ENCODE assay signal across 19 cellular contexts in genomic region chr13:97440598-97440997, GRCh38. TPM values are rescaled to one million over a fixed set of nuclear protein-coding genes. Genes with fewer than 3 reads are reported as not detected.
DNase-seq lines count a peak whose midpoint lies in the region; ATAC-seq, FAIRE-seq and TF ChIP-seq lines count a peak whose summit lies in the region.
"Had no signal": no experiment of that assay in that cellular context is flagged by ENCODE, and none has a peak within 500 bp of the region (broad histone marks: within the 10 kb centered on the region; RNA-seq: fewer than 3 reads in every experiment).

No MANE protein-coding gene starts in this region.

- no peak overlapping the region for H3K18ac ChIP-seq in H9 (ENCODE audit: insufficient read length, low read depth, low read length)

- no peak for TF ChIP-seq CTCF in HepG2 (CRISPR knock-in tag; IDR thresholded peaks at IDR 0.05)
- no peak for TF ChIP-seq CTCF in right lobe of liver (IDR thresholded peaks at IDR 0.05)
- TF ChIP-seq CTCF in astrocyte (IDR thresholded peaks at IDR 0.05; ENCODE audit: insufficient read depth, low read depth, low read length) = no peak
- no peak for TF ChIP-seq CTCF in fibroblast of the aortic adventitia (IDR thresholded peaks at IDR 0.05; ENCODE audit: insufficient read depth, low read length)
- TF ChIP-seq CTCF in H9 (conservative IDR thresholded peaks at IDR 0.05) = no peak

- H2BK5ac ChIP-seq in H9 (ENCODE audit: insufficient read length, low read length) = no peak overlapping the region

- TF ChIP-seq POLR2A in HepG2 (IDR thresholded peaks at IDR 0.05; ENCODE audit: insufficient read depth in 1 of 2, low read depth in 2 of 2, low read length in 2 of 2) = no peak
- no peak for TF ChIP-seq POLR2A in right lobe of liver (IDR thresholded peaks at IDR 0.05)

- no peak overlapping the region for H2BK15ac ChIP-seq in H9 (ENCODE audit: low read depth, low read length)

- 76% methylated on average over 1 of the region's 1 CpG for WGBS in HepG2 (ENCODE audit: low lambda C conversion rate)
- 83% methylated on average over 1 of the region's 1 CpG for WGBS in right lobe of liver (ENCODE audit: insufficient coverage, low coverage, low lambda C conversion rate, missing lambda C conversion rate)
- WGBS in H9 (ENCODE audit: extremely low coverage, insufficient read length, low lambda C conversion rate) = no CpG with 5 or more reads among the region's 1 CpG

- no peak overlapping the region for H4K5ac ChIP-seq in H9 (ENCODE audit: insufficient read length, low read depth, low read length)

- no peak for DNase-seq in HepG2 (ENCODE audit: low spot score)
- no peak for DNase-seq in right lobe of liver
- peak; percentile 29 for DNase-seq in astrocyte (ENCODE audit: low read depth)
- DNase-seq in fibroblast of the aortic adventitia (ENCODE audit: low read depth) = peak; percentile 28
- DNase-seq in H9 = no peak
- DNase-seq in germinal center (ENCODE audit: low spot score) = no peak
- no peak for DNase-seq in left ventricle myocardium superior
- DNase-seq: COR-L47, EL, MG63, NCI-H1092, NCI-H146, NCI-H2081, NCI-H510A treated with DMSO at 0.1 percent for 48 hours, NCI-H82, PC-3 had no signal

- no peak overlapping the region for H3K14ac ChIP-seq in H9 (ENCODE audit: insufficient read depth, low read length)

- H3K79me1 ChIP-seq in H9 (ENCODE audit: insufficient read depth, low read depth, low read length, poor library complexity, severe bottlenecking) = no peaks in the 10 kb centered on the region

- no peak overlapping the region for H4K8ac ChIP-seq in H9 (replicated peaks; ENCODE audit: insufficient read length, low read depth, low read length)

- H3K4me1 Mint-ChIP-seq in astrocyte (ENCODE audit: low read depth, unreplicated experiment) (peaks cover 6% of the 10 kb centered on the region), H9 (peaks cover 13% of the 10 kb centered on the region in 2 experiments)

- no peak overlapping the region for H2AK5ac ChIP-seq in H9 (ENCODE audit: insufficient read length, low read length)

- H2AFZ ChIP-seq in HepG2 (ENCODE audit: low read length) (no peak overlapping the region), astrocyte (ENCODE audit: low read depth, low read length) (no peak overlapping the region), H9 (ENCODE audit: low read length) (no peak overlapping the region)

- H3K9me3 Mint-ChIP-seq in astrocyte (ENCODE audit: unreplicated experiment) (no peaks in the 10 kb centered on the region), H9 (no peaks in the 10 kb centered on the region)
- H3K9me3 Mint-ChIP-seq: CD14-positive monocyte had no signal

- no peak for TF ChIP-seq RAD21 in HepG2 (CRISPR knock-in tag; IDR thresholded peaks at IDR 0.05)

- H3K27ac ChIP-seq in HepG2 (ENCODE audit: extremely low read length, insufficient read depth, low read length) = no peak overlapping the region
- no peak overlapping the region for H3K27ac ChIP-seq in right lobe of liver
- H3K27ac ChIP-seq in astrocyte (ENCODE audit: low read depth, low read length) = no peak overlapping the region
- no peak overlapping the region for H3K27ac ChIP-seq in H9 (ENCODE audit: insufficient read length, low read depth, low read length)
- H3K27ac ChIP-seq: KMS-11 had no signal

- H2BK20ac ChIP-seq in H9 (ENCODE audit: low read depth, low read length, poor library complexity, severe bottlenecking) = no peak overlapping the region

- H3K9me3 ChIP-seq in HepG2 (ENCODE audit: low read length) (no peaks in the 10 kb centered on the region), right lobe of liver (no peaks in the 10 kb centered on the region), astrocyte (ENCODE audit: insufficient read depth, low read depth, low read length) (no peaks in the 10 kb centered on the region), H9 (ENCODE audit: control insufficient read depth, low read depth, low read length) (no peaks in the 10 kb centered on the region)
- H3K9me3 ChIP-seq: MG63 had no signal

- no peaks in the 10 kb centered on the region for H3K27me3 ChIP-seq in HepG2 (ENCODE audit: control insufficient read depth in 1 of 2, insufficient read depth in 2 of 2, low read length in 2 of 2)
- no peaks in the 10 kb centered on the region for H3K27me3 ChIP-seq in right lobe of liver
- no peaks in the 10 kb centered on the region for H3K27me3 ChIP-seq in astrocyte (ENCODE audit: insufficient read depth, low read length)
- no peaks in the 10 kb centered on the region for H3K27me3 ChIP-seq in H9 (ENCODE audit: insufficient read depth, low read length)
- H3K27me3 ChIP-seq: MG63 had no signal

- H3K4ac ChIP-seq in H9 (ENCODE audit: low read depth, low read length) = no peak overlapping the region

- POLR2A ChIA-PET in HepG2 (lab: Yijun Ruan, JAX) = no interaction called here

- H3K4me3 Mint-ChIP-seq in astrocyte (ENCODE audit: unreplicated experiment) (no peak overlapping the region), H9 (no peak overlapping the region)
- H3K4me3 Mint-ChIP-seq: CD14-positive monocyte had no signal

- FAIRE-seq in HepG2 (lab: Jason Lieb, UNC) = no peak
- no peak for FAIRE-seq in astrocyte (lab: Jason Lieb, UNC)

- H3K36me3 ChIP-seq in HepG2 (replicated peaks in 1 of 2; ENCODE audit: control insufficient read depth in 1 of 2, insufficient read depth in 2 of 2, low read length in 2 of 2) (peaks cover 0 to 5% of the 10 kb centered on the region in 2 experiments; a peak in 2 of 5 replicates), right lobe of liver (no peaks in the 10 kb centered on the region), astrocyte (ENCODE audit: insufficient read depth, low read length) (no peaks in the 10 kb centered on the region)

- H3K27ac Mint-ChIP-seq in astrocyte (ENCODE audit: unreplicated experiment) = no peak overlapping the region
- no peak overlapping the region for H3K27ac Mint-ChIP-seq in H9
- H3K27ac Mint-ChIP-seq: CD14-positive monocyte had no signal

- H4K91ac ChIP-seq in H9 (ENCODE audit: insufficient read length, low read depth, low read length) = no peak overlapping the region

- no peak for TF ChIP-seq EP300 in HepG2 (IDR thresholded peaks at IDR 0.05; ENCODE audit: low read depth in 2 of 2, low read length in 2 of 2)
- no peak for TF ChIP-seq EP300 in HepG2 (CRISPR knock-in tag; IDR thresholded peaks at IDR 0.05; ENCODE audit: borderline replicate concordance)

- H4K20me1 ChIP-seq in HepG2 (ENCODE audit: insufficient read depth, low read length) = no peaks in the 10 kb centered on the region
- H4K20me1 ChIP-seq in astrocyte (ENCODE audit: insufficient read depth, low read length) = peaks cover 32% of the 10 kb centered on the region
- H4K20me1 ChIP-seq in H9 (ENCODE audit: control insufficient read depth, insufficient read depth, insufficient read length) = no peaks in the 10 kb centered on the region

- no peak overlapping the region for H3K56ac ChIP-seq in H9 (ENCODE audit: insufficient read length, low read depth, low read length)

- no TSS peak for BruUV-seq in HepG2 (replicated peaks; lab: Mats Ljungman, UMichigan)

- H3K9ac ChIP-seq in HepG2 (ENCODE audit: insufficient read depth, low read depth, low read length) = no peak overlapping the region
- H3K9ac ChIP-seq in astrocyte (ENCODE audit: low read length) = no peak overlapping the region
- H3K9ac ChIP-seq in H9 (ENCODE audit: extremely low read depth, insufficient read length, low read length) = no peak overlapping the region
- H3K9ac ChIP-seq: KMS-11 had no signal

- H3K23me2 ChIP-seq in H9 (ENCODE audit: insufficient read length, low read depth, low read length, poor library complexity, severe bottlenecking) = no peaks in the 10 kb centered on the region

- H2BK12ac ChIP-seq in H9 (ENCODE audit: insufficient read length, low read depth, low read length) = no peak overlapping the region

- H3K23ac ChIP-seq in H9 (ENCODE audit: insufficient read length, low read depth, low read length) = no peak overlapping the region

- H3K27me3 Mint-ChIP-seq in astrocyte (ENCODE audit: low read depth, unreplicated experiment) (no peaks in the 10 kb centered on the region), H9 (ENCODE audit: low read depth) (no peaks in the 10 kb centered on the region)

- H3K4me1 ChIP-seq in HepG2 (ENCODE audit: insufficient read depth, low read length) (peaks cover 41% of the 10 kb centered on the region), right lobe of liver (no peaks in the 10 kb centered on the region), astrocyte (ENCODE audit: insufficient read depth, low read length) (no peaks in the 10 kb centered on the region), H9 (ENCODE audit: insufficient read depth, low read length) (no peaks in the 10 kb centered on the region)

- CTCF ChIA-PET in HepG2 (lab: Yijun Ruan, JAX; ENCODE audit: low intra/inter-chr PET ratio, low total read pairs) = no interaction called here

- H3K36me3 Mint-ChIP-seq in astrocyte (ENCODE audit: low read depth, unreplicated experiment) (no peaks in the 10 kb centered on the region), H9 (ENCODE audit: insufficient read depth in 1 of 3, low read depth in 3 of 3) (peaks cover 3 to 13% (median 9%) of the 10 kb centered on the region in 3 experiments; a peak in 5 of 7 replicates)

- in situ Hi-C loops in HepG2 (cut with HindIII; ENCODE audit: extremely low pct_ligation_motif_present, low pct_unique_long_range_greater_than_20kb) = no loop called here

- H3K4me3 ChIP-seq in HepG2 (replicated peaks in 1 of 3; ENCODE audit: insufficient read depth in 1 of 3, low read depth in 2 of 3, low read length in 3 of 3) (no peak overlapping the region), right lobe of liver (no peak overlapping the region), astrocyte (ENCODE audit: insufficient read depth, low read depth, low read length) (no peak overlapping the region), fibroblast of the aortic adventitia (ENCODE audit: low read depth, low read length) (no peak overlapping the region)
- H3K4me3 ChIP-seq: MG63 had no signal

- no peak overlapping the region for H3T11ph ChIP-seq in H9 (ENCODE audit: low read length)

- no peak overlapping the region for H2BK120ac ChIP-seq in H9 (ENCODE audit: low read depth, low read length, poor library complexity, severe bottlenecking)

- H3K79me2 ChIP-seq in HepG2 (ENCODE audit: insufficient read depth, low read length) (peaks cover 22% of the 10 kb centered on the region), astrocyte (ENCODE audit: insufficient read depth, low read length) (peaks cover 81% of the 10 kb centered on the region), H9 (ENCODE audit: insufficient read depth, low read length) (peaks cover 5% of the 10 kb centered on the region; the same call in 1 of the 2 replicates)

- H3K4me2 ChIP-seq in HepG2 (ENCODE audit: low read depth, low read length) = no peak overlapping the region
- no peak overlapping the region for H3K4me2 ChIP-seq in astrocyte (ENCODE audit: low read length)
- H3K4me2 ChIP-seq in H9 (ENCODE audit: insufficient read depth, insufficient read length, low read length) = no peak overlapping the region
- H3K4me2 ChIP-seq: KMS-11 had no signal

- intact Hi-C loops in HepG2 (cut with micrococcal nuclease; ENCODE audit: unreplicated experiment) = no loop called here
- intact Hi-C loops in right lobe of liver (cut with DNase I) = no loop called here
- intact Hi-C loops in left ventricle myocardium superior (cut with micrococcal nuclease) = no loop called here

- ATAC-seq in HepG2 (no peak), right lobe of liver (no peak), HG03025 (IDR thresholded peaks at IDR 0.05; ENCODE audit: low FRiP score, unreplicated experiment) (no peak), left ventricle myocardium superior (no peak)
- ATAC-seq: PC-3 had no signal

RNA-seq across cellular contexts. Expression of gene RAP2A, which starts 6.6 kb away (rescaled TPM):
- 23.1 and 31.2 TPM in 2 replicates for total RNA-seq in HepG2 (2016; rRNA removed; fragmentation: Illumina TruSeq; extraction: Trizol)
- total RNA-seq in HepG2 (2016; cell fraction: cytosol; rRNA removed; fragmentation: Illumina TruSeq; extraction: Trizol; ENCODE audit: low read depth) = 8.2 and 8.3 TPM in 2 replicates
- total RNA-seq in HepG2 (2016; cell fraction: insoluble cytoplasmic fraction; rRNA removed; fragmentation: Illumina TruSeq; extraction: Trizol) = 22.5 and 27.5 TPM in 2 replicates
- total RNA-seq in HepG2 (2016; cell fraction: membrane; rRNA removed; fragmentation: Illumina TruSeq; extraction: Trizol) = 37.9 and 44.9 TPM in 2 replicates
- 11.6 and 12.3 TPM in 2 replicates for total RNA-seq in HepG2 (2016; cell fraction: nucleus; rRNA removed; fragmentation: Illumina TruSeq; extraction: Trizol)
- 9.9 and 10.3 TPM in 2 replicates for polyA plus RNA-seq in HepG2 (2011; rRNA removed)
- polyA plus RNA-seq in HepG2 (2011; cell fraction: cytosol; rRNA removed) = 3.2 and 5.4 TPM in 2 replicates
- polyA plus RNA-seq in HepG2 (2011; cell fraction: nucleus; rRNA removed) = 3.2 and 3.5 TPM in 2 replicates
- 11.4 and 12.1 TPM in 2 replicates for polyA plus RNA-seq in HepG2 (2012)
- 8.7 and 9.1 TPM in 2 replicates for polyA plus RNA-seq in HepG2 (2016; cell fraction: cytosol; fragmentation: Illumina TruSeq; extraction: Trizol; ENCODE audit: low read depth)
- 23.3 and 25.3 TPM in 2 replicates for polyA plus RNA-seq in HepG2 (2016; cell fraction: insoluble cytoplasmic fraction; fragmentation: Illumina TruSeq; extraction: Trizol; ENCODE audit: low read depth)
- polyA plus RNA-seq in HepG2 (2016; cell fraction: membrane; fragmentation: Illumina TruSeq; extraction: Trizol; ENCODE audit: low read depth) = 20.5 and 25.5 TPM in 2 replicates
- polyA plus RNA-seq in HepG2 (2016; cell fraction: nucleus; fragmentation: Illumina TruSeq; extraction: Trizol; ENCODE audit: insufficient read depth, low read depth) = 12.6 TPM in 2 replicates
- polyA minus RNA-seq in HepG2 (2011; rRNA and poly(A)+ RNA removed; ENCODE audit: low replicate concordance) = 44.2 and 45.5 TPM in 2 replicates
- 14.5 and 18.9 TPM in 2 replicates for polyA minus RNA-seq in HepG2 (2011; cell fraction: cytosol; rRNA and poly(A)+ RNA removed)
- polyA minus RNA-seq in HepG2 (2011; cell fraction: nucleus; rRNA and poly(A)+ RNA removed) = 12.9 and 17.0 TPM in 2 replicates
- 10 to 100 TPM in 1 of 6 experiments, 1 to 10 TPM in 5; 7.4 to 16.5 (median 8.8) TPM for total RNA-seq in right lobe of liver
- 46.6 and 53.0 TPM in 2 replicates for total RNA-seq in astrocyte
- 18.3 and 29.0 TPM in 2 replicates for total RNA-seq in fibroblast of the aortic adventitia (ENCODE audit: low replicate concordance)
- total RNA-seq in H9 (2021) = 31.7 and 32.1 TPM in 2 replicates
- 15.5 TPM for total RNA-seq in left ventricle myocardium superior

Comparison
In these comparisons a context has a peak if more than half of its experiments do, and no peak if none do; other contexts are left out.
1. DNase-seq: peak in astrocyte (single experiment) and fibroblast of the aortic adventitia (single experiment); none in HepG2 (single experiment), right lobe of liver (0 of 3), H9 (single experiment), germinal center (single experiment) and left ventricle myocardium superior (single experiment).